ENCODE assay signal across 16 cellular contexts in the genomic region with DNA sequence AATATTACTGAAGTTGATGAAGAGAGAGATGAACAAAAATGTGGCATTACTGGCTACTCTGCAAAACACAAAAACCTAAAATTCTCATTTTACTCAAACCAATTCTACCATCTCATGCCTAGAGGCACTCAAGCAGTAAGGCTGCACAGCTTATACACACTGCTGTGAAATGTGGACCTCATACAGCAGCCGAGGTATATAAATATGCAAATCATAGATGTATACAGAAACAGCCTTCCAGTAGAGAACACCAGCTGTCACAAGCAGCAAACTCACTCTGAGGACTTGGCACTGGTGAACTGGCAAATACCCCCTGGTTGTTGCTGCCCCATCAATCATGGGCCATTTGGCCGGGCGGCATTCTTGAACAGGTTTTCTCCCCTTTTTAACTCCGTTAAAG.
A peak's percentile ranks its signal among the peaks of the same experiment; 100 is the strongest.
DNase-seq lines count a peak whose midpoint lies in the region; ATAC-seq and TF ChIP-seq lines count a peak whose summit lies in the region.
"Had no signal": no experiment of that assay in that cellular context is flagged by ENCODE, and none has a peak within 500 bp of the region (broad histone marks: within the 10 kb centered on the region; RNA-seq: fewer than 3 reads in every experiment).

No MANE protein-coding gene starts in this region.

- intact Hi-C loops in A673 (cut with micrococcal nuclease; ENCODE audit: unreplicated experiment) = no loop called here
- intact Hi-C loops in mucosa of descending colon (cut with DNase I, micrococcal nuclease) = no loop called here

- DNase-seq in A673 (ENCODE audit: low spot score) (peak; percentile 41), mucosa of descending colon (no peak), NCI-H1048 (lab: John Stamatoyannopoulos, UW) (no peak)
- DNase-seq in activated CD4-positive, alpha-beta T cell treated with anti-CD3 and anti-CD28 coated beads for 4 hours = no peak
- DNase-seq: activated CD8-positive, alpha-beta memory T cell treated with anti-CD3 and anti-CD28 coated beads for 24 hours; activated naive CD8-positive, alpha-beta T cell treated with anti-CD3 and anti-CD28 coated beads, Interleukin-2, amount 10 ng/mL, durations not matched to agents 7 days and 5 days; H9; islet precursor cell; KBM-7; T-helper 9 cell had no signal

- ATAC-seq in GM19395 (IDR thresholded peaks at IDR 0.05; ENCODE audit: unreplicated experiment) (peak; percentile 93), HG02759 (IDR thresholded peaks at IDR 0.05; ENCODE audit: unreplicated experiment) (peak; percentile 83), HG03469 (IDR thresholded peaks at IDR 0.05; ENCODE audit: unreplicated experiment) (peak; percentile 99), mucosa of descending colon (no peak)
- no peak for ATAC-seq in stimulated activated memory B cell treated with anti-CD40 and anti-IgM and Interleukin-4, amounts not matched to agents 10 μg/mL and 1 μg/mL and 100 μg/mL, for 72 hours

- CTCF ChIA-PET in A673 (lab: Charles Lee) = no interaction called here

- H3K36me3 ChIP-seq in A673 (ENCODE audit: insufficient read depth, low read length, poor library complexity, severe bottlenecking) (no peaks in the 10 kb centered on the region), mucosa of descending colon (ENCODE audit: low read depth) (no peaks in the 10 kb centered on the region)

- no peak overlapping the region for H3K27ac ChIP-seq in A673 (ENCODE audit: low read depth, low read length, poor library complexity, severe bottlenecking)
- H3K27ac ChIP-seq: 22Rv1, coronary artery had no signal

- no peaks in the 10 kb centered on the region for H3K9me3 ChIP-seq in A673 (ENCODE audit: low read depth, low read length, poor library complexity, severe bottlenecking)
- H3K9me3 ChIP-seq in mucosa of descending colon = no peaks in the 10 kb centered on the region

- BruUV-seq in A673 (replicated peaks; lab: Mats Ljungman, UMichigan) = no TSS peak

- no peak overlapping the region for H3K27ac Mint-ChIP-seq in stimulated activated memory B cell treated with anti-CD40 and anti-IgM and Interleukin-4, amounts not matched to agents 10 μg/mL and 1 μg/mL and 100 μg/mL, for 72 hours
- H3K27ac Mint-ChIP-seq: activated naive CD8-positive, alpha-beta T cell treated with anti-CD3 and anti-CD28 coated beads, Interleukin-2, amount 10 ng/mL, durations not matched to agents 7 days and 5 days; H9 had no signal

- TF ChIP-seq CTCF in A673 (conservative IDR thresholded peaks at IDR 0.05; ENCODE audit: low read depth, low read length) (no peak), mucosa of descending colon (IDR thresholded peaks at IDR 0.05) (no peak)

- no peak overlapping the region for H3K4me3 ChIP-seq in A673 (ENCODE audit: low read depth, low read length, poor library complexity, severe bottlenecking)
- H3K4me3 ChIP-seq in mucosa of descending colon = no peak overlapping the region
- H3K4me3 ChIP-seq: coronary artery had no signal

- no peaks in the 10 kb centered on the region for H3K27me3 ChIP-seq in A673 (replicated peaks; ENCODE audit: insufficient read depth, low read depth, low read length, poor library complexity)

- H3K4me1 Mint-ChIP-seq in stimulated activated memory B cell treated with anti-CD40 and anti-IgM and Interleukin-4, amounts not matched to agents 10 μg/mL and 1 μg/mL and 100 μg/mL, for 72 hours = no peaks in the 10 kb centered on the region
- H3K4me1 Mint-ChIP-seq: activated naive CD8-positive, alpha-beta T cell treated with anti-CD3 and anti-CD28 coated beads, Interleukin-2, amount 10 ng/mL, durations not matched to agents 7 days and 5 days; H9 had no signal

- no peaks in the 10 kb centered on the region for H3K27me3 Mint-ChIP-seq in stimulated activated memory B cell treated with anti-CD40 and anti-IgM and Interleukin-4, amounts not matched to agents 10 μg/mL and 1 μg/mL and 100 μg/mL, for 72 hours
- H3K27me3 Mint-ChIP-seq: activated naive CD8-positive, alpha-beta T cell treated with anti-CD3 and anti-CD28 coated beads, Interleukin-2, amount 10 ng/mL, durations not matched to agents 7 days and 5 days had no signal

- no peaks in the 10 kb centered on the region for H3K36me3 Mint-ChIP-seq in stimulated activated memory B cell treated with anti-CD40 and anti-IgM and Interleukin-4, amounts not matched to agents 10 μg/mL and 1 μg/mL and 100 μg/mL, for 72 hours
- H3K36me3 Mint-ChIP-seq: activated naive CD8-positive, alpha-beta T cell treated with anti-CD3 and anti-CD28 coated beads, Interleukin-2, amount 10 ng/mL, durations not matched to agents 7 days and 5 days had no signal

- H3K9me3 Mint-ChIP-seq in stimulated activated memory B cell treated with anti-CD40 and anti-IgM and Interleukin-4, amounts not matched to agents 10 μg/mL and 1 μg/mL and 100 μg/mL, for 72 hours = no peaks in the 10 kb centered on the region
- H3K9me3 Mint-ChIP-seq: activated naive CD8-positive, alpha-beta T cell treated with anti-CD3 and anti-CD28 coated beads, Interleukin-2, amount 10 ng/mL, durations not matched to agents 7 days and 5 days; H9 had no signal

- POLR2A ChIA-PET in A673 (lab: Charles Lee; ENCODE audit: low non-redundant PET) = no interaction called here

- H3K4me1 ChIP-seq in A673 (ENCODE audit: insufficient read depth, low read length, poor library complexity, severe bottlenecking) = peaks cover 50% of the 10 kb centered on the region
- no peaks in the 10 kb centered on the region for H3K4me1 ChIP-seq in mucosa of descending colon (ENCODE audit: low read depth)

- H3K4me3 Mint-ChIP-seq in stimulated activated memory B cell treated with anti-CD40 and anti-IgM and Interleukin-4, amounts not matched to agents 10 μg/mL and 1 μg/mL and 100 μg/mL, for 72 hours = no peak overlapping the region
- H3K4me3 Mint-ChIP-seq: activated naive CD8-positive, alpha-beta T cell treated with anti-CD3 and anti-CD28 coated beads, Interleukin-2, amount 10 ng/mL, durations not matched to agents 7 days and 5 days; H9 had no signal

Comparison
In these comparisons a context has a peak if more than half of its experiments do, and no peak if none do; other contexts are left out.
1. ATAC-seq: peak in GM19395 (single experiment), HG02759 (single experiment) and HG03469 (single experiment); none in mucosa of descending colon (single experiment) and stimulated activated memory B cell treated with anti-CD40 and anti-IgM and Interleukin-4, amounts not matched to agents 10 μg/mL and 1 μg/mL and 100 μg/mL, for 72 hours (single experiment).